Comparison of ENCODE assay signal across 8 cellular contexts in genomic region chr15:74957301-74958035, GRCh38. TPM values are rescaled to one million over a fixed set of nuclear protein-coding genes. Genes with fewer than 3 reads are reported as not detected.
DNase-seq lines count a peak whose midpoint lies in the region; ATAC-seq and TF ChIP-seq lines count a peak whose summit lies in the region.

No MANE protein-coding gene starts in this region.

- POLR2A ChIA-PET in AG04450 (lab: Yijun Ruan, JAX) = no interaction called here

- no peaks in the 10 kb centered on the region for H3K36me3 ChIP-seq in adipocyte (ENCODE audit: control insufficient read depth, insufficient read depth, low read length, severe bottlenecking)
- H3K36me3 ChIP-seq in iPS-20b (ENCODE audit: insufficient read depth, low read depth, low read length) = no peaks in the 10 kb centered on the region

- ATAC-seq in HG03039 (IDR thresholded peaks at IDR 0.05; ENCODE audit: unreplicated experiment) (peak; percentile 13), GM18505 (IDR thresholded peaks at IDR 0.05; ENCODE audit: unreplicated experiment) (no peak)
- no peak for ATAC-seq in stimulated activated naive CD8-positive, alpha-beta T cell treated with anti-CD3 and anti-CD28 coated beads, Interleukin-15, Interleukin-2, amounts not matched to agents 100 U/mL and 50 U/mL, for 24 hours

- H3K27me3 ChIP-seq in AG04450 (ENCODE audit: control insufficient read depth, insufficient read depth, low read length) (peaks cover 47% of the 10 kb centered on the region), adipocyte (replicated peaks; ENCODE audit: control insufficient read depth, insufficient read depth, low read length) (peaks cover 18% of the 10 kb centered on the region), iPS-20b (ENCODE audit: insufficient read depth, low read length) (peaks cover 69% of the 10 kb centered on the region)

- no peak for DNase-seq in AG04450 (ENCODE audit: low read depth, low spot score)
- no peak for DNase-seq in adipocyte (ENCODE audit: low read depth)
- DNase-seq in stimulated activated naive CD8-positive, alpha-beta T cell treated with anti-CD3 and anti-CD28 coated beads, Interleukin-15, Interleukin-2, amounts not matched to agents 100 U/mL and 50 U/mL, for 24 hours = peak; percentile 33
- no peak for DNase-seq in COR-L47 (lab: John Stamatoyannopoulos, UW)
- DNase-seq in HT-29 (ENCODE audit: low spot score) = no peak

- CTCF ChIA-PET in AG04450 (lab: Charles Lee) = interaction anchor here (0.6 to 1.5 kb wide), 3 partner anchors 58 to 189 kb away, joined by 3 to 4 read pairs (median 4); no protein-coding TSS in a partner anchor

- H3K9ac ChIP-seq in adipocyte (ENCODE audit: low read length) (peak overlapping the region; percentile 78), iPS-20b (ENCODE audit: low read depth, low read length) (peak overlapping the region; percentile 53; the same call in 1 of the 2 replicates)

- H3K4me1 ChIP-seq in adipocyte (ENCODE audit: control insufficient read depth, insufficient read depth, low read length) = peaks cover 36% of the 10 kb centered on the region
- H3K4me1 ChIP-seq in iPS-20b (ENCODE audit: insufficient read depth, low read length) = no peaks in the 10 kb centered on the region; the same call in 1 of the 2 replicates

- H3K27ac ChIP-seq in AG04450 (ENCODE audit: low read depth, low read length) = no peak overlapping the region
- H3K27ac ChIP-seq in iPS-20b (ENCODE audit: low read length) = no peak overlapping the region

- H3K4me3 ChIP-seq in AG04450 (ENCODE audit: low read depth, low read length) = peak overlapping the region; percentile 55
- H3K4me3 ChIP-seq in adipocyte (ENCODE audit: low read length) = peak overlapping the region; percentile 76
- H3K4me3 ChIP-seq in iPS-20b (ENCODE audit: low read length) = peak overlapping the region; percentile 71

- TF ChIP-seq CTCF in AG04450 (IDR thresholded peaks at IDR 0.05; ENCODE audit: low read depth, low read length) = no peak

- no peak for TF ChIP-seq POLR2A in GM18505 (IDR thresholded peaks at IDR 0.05; ENCODE audit: borderline replicate concordance, extremely low read depth, insufficient read depth, insufficient read length)

- H3K9me3 ChIP-seq in AG04450 (ENCODE audit: control insufficient read depth, insufficient read depth, low read length) (peaks cover 4% of the 10 kb centered on the region; the same call in 1 of the 2 replicates), adipocyte (ENCODE audit: control insufficient read depth, low read length) (no peaks in the 10 kb centered on the region), iPS-20b (ENCODE audit: insufficient read depth, low read depth, low read length) (no peaks in the 10 kb centered on the region)

RNA-seq across cellular contexts. Expression of gene RPP25, which starts 0.9 kb away (rescaled TPM):
- 0.25 and 0.31 TPM in 2 replicates for polyA plus RNA-seq in AG04450 (2011; rRNA removed)
- polyA minus RNA-seq in AG04450 (2011; rRNA and poly(A)+ RNA removed) = 0.09 and 0.14 TPM in 2 replicates
- 60.1 and 68.1 TPM in 2 replicates for total RNA-seq in HT-29 (2014; rRNA removed; shearing (Covaris generic))

RNA-seq across cellular contexts. Expression of gene COX5A, which starts 19.6 kb away (rescaled TPM):
- 134 and 147 TPM in 2 replicates for polyA plus RNA-seq in AG04450 (2011; rRNA removed)
- 26.8 and 44.7 TPM in 2 replicates for polyA minus RNA-seq in AG04450 (2011; rRNA and poly(A)+ RNA removed)
- total RNA-seq in HT-29 (2014; rRNA removed; shearing (Covaris generic)) = 122 and 144 TPM in 2 replicates

RNA-seq across cellular contexts. Expression of gene SCAMP5, which starts 37.9 kb away (rescaled TPM):
- polyA plus RNA-seq in AG04450 (2011; rRNA removed) = 2.1 TPM in 2 replicates
- polyA minus RNA-seq in AG04450 (2011; rRNA and poly(A)+ RNA removed) = 2.9 and 3.5 TPM in 2 replicates
- 0.86 and 3.0 TPM in 2 replicates for total RNA-seq in HT-29 (2014; rRNA removed; shearing (Covaris generic))

RNA-seq across cellular contexts. Expression of gene FAM219B, which starts 50.8 kb away (rescaled TPM):
- polyA plus RNA-seq in AG04450 (2011; rRNA removed) = 38.2 and 43.2 TPM in 2 replicates
- 24.1 and 24.6 TPM in 2 replicates for polyA minus RNA-seq in AG04450 (2011; rRNA and poly(A)+ RNA removed)
- 66.1 and 66.2 TPM in 2 replicates for total RNA-seq in HT-29 (2014; rRNA removed; shearing (Covaris generic))
